Comparison of ENCODE assay signal across 13 cellular contexts in the genomic region with DNA sequence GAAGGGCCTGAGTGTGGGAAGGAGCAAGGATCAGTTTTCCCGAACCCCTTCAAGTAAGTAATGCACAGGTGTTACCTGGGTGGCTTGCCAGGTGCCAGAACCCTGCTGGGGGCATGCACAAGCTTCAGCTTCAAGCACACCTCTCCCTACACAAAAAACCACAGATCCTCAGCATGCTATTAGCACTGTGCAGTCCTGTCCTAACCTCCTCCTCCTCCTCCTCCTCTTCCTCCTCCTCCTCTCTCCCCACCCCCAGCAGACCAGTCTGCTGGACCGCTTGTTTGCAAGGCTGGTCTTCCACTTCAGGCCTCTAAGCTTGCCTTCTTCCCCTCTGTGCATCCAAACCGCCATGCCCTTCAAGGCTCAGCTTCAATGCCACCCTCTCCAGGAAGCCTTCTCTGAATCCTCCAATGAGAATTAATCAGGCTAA.
DNase-seq lines count a peak whose midpoint lies in the region; ATAC-seq and TF ChIP-seq lines count a peak whose summit lies in the region.
"Had no signal": no experiment of that assay in that cellular context is flagged by ENCODE, and none has a peak within 500 bp of the region (broad histone marks: within the 10 kb centered on the region; RNA-seq: fewer than 3 reads in every experiment).

No MANE protein-coding gene starts in this region.

- no CpG with 5 or more reads among the region's 3 CpGs for WGBS in neuronal stem cell (ENCODE audit: extremely low coverage in 2 of 2, insufficient read length in 2 of 2, insufficient replicate concordance in 1 of 2), 2 donors

- H2BK12ac ChIP-seq in neuronal stem cell (ENCODE audit: low read length): no peak overlapping the region

- H4K20me1 ChIP-seq in PC-3 (ENCODE audit: low read length): no peaks in the 10 kb centered on the region

- TF ChIP-seq CTCF in HEK293 (tag by site-specific recombination; IDR thresholded peaks at IDR 0.05): no peak
- no peak for TF ChIP-seq CTCF in PC-3 (conservative IDR thresholded peaks at IDR 0.05; ENCODE audit: low read depth, low read length)
- TF ChIP-seq CTCF in colonic mucosa (IDR thresholded peaks at IDR 0.05): no peak

- H3K18ac ChIP-seq in neuronal stem cell (ENCODE audit: low read length): peak overlapping the region; percentile 31

- H3K36me3 ChIP-seq in HEK293 (ENCODE audit: control insufficient read depth in 2 of 2, insufficient read depth in 1 of 2, low read length in 2 of 2) (no peaks in the 10 kb centered on the region), PC-3 (ENCODE audit: low read depth, low read length) (no peaks in the 10 kb centered on the region), neuronal stem cell (replicated peaks in 1 of 2; ENCODE audit: control insufficient read depth in 2 of 2, insufficient read depth in 2 of 2, low read length in 2 of 2) (no peaks in the 10 kb centered on the region), colonic mucosa (no peaks in the 10 kb centered on the region)
- H3K36me3 ChIP-seq: BE2C had no signal

- DNase-seq in PC-3: no peak
- peak; percentile 17 for DNase-seq in iPS-NIHi11 (ENCODE audit: low spot score)
- DNase-seq in neuronal stem cell (ENCODE audit: low spot score): no peak
- no peak for DNase-seq in DMS153 (lab: John Stamatoyannopoulos, UW)
- DNase-seq in colonic mucosa: no peak
- DNase-seq: BE2C; CD4-positive, alpha-beta memory T cell; DMS79 treated with DMSO at 0.1 percent for 48 hours; HCEC 1CT had no signal

- H2AFZ ChIP-seq in PC-3 (ENCODE audit: low read length) (no peak overlapping the region), neuronal stem cell (ENCODE audit: low read length) (no peak overlapping the region)

- no peak overlapping the region for H4K91ac ChIP-seq in neuronal stem cell (ENCODE audit: low read depth, low read length, poor library complexity)

- no peaks in the 10 kb centered on the region for H3F3A ChIP-seq in PC-3 (ENCODE audit: low read length, unreplicated experiment)

- H3K4me1 ChIP-seq in HEK293 (ENCODE audit: control insufficient read depth, insufficient read depth, low read length) (peaks cover 14% of the 10 kb centered on the region), PC-3 (ENCODE audit: insufficient read depth, low read length) (peaks cover 8% of the 10 kb centered on the region), neuronal stem cell (ENCODE audit: control insufficient read depth in 2 of 2, insufficient read depth in 1 of 2, low read depth in 1 of 2, low read length in 2 of 2) (peaks cover 11 to 14% of the 10 kb centered on the region in 2 donors), colonic mucosa (no peaks in the 10 kb centered on the region)
- H3K4me1 ChIP-seq: A549, BE2C had no signal

- H3K9me3 ChIP-seq in HEK293 (ENCODE audit: control insufficient read depth, insufficient read depth, low read depth, low read length) (no peaks in the 10 kb centered on the region), PC-3 (ENCODE audit: low read length) (no peaks in the 10 kb centered on the region), neuronal stem cell (replicated peaks in 1 of 2; ENCODE audit: control insufficient read depth in 2 of 2, insufficient read depth in 1 of 2, low read depth in 1 of 2, low read length in 2 of 2) (no peaks in the 10 kb centered on the region), colonic mucosa (no peaks in the 10 kb centered on the region)
- H3K9me3 ChIP-seq: A549, BE2C had no signal

- ATAC-seq in PC-3: peak; percentile 49
- ATAC-seq in HG03354 (IDR thresholded peaks at IDR 0.05; ENCODE audit: poor library complexity, severe bottlenecking, unreplicated experiment): no peak
- ATAC-seq: A549 had no signal

- CTCF ChIA-PET in HEK293 (lab: Yijun Ruan, JAX): interaction anchor here (0.6 to 1.6 kb wide), 3 partner anchors 8 to 506 kb away, joined by 3 to 5 read pairs (median 3); no protein-coding TSS in a partner anchor
- CTCF ChIA-PET in PC-3 (lab: Charles Lee): interaction anchor here (0.5 kb wide), 1 partner anchor 139 kb away, joined by 3 read pairs; no protein-coding TSS in a partner anchor

- H3K9ac ChIP-seq in PC-3 (ENCODE audit: low read length): peak overlapping the region; percentile 29; the same call in 1 of the 2 replicates
- H3K9ac ChIP-seq in neuronal stem cell (ENCODE audit: low read depth, low read length, poor library complexity): no peak overlapping the region
- no peak overlapping the region for H3K9ac ChIP-seq in colonic mucosa (ENCODE audit: low read depth in 2 of 2, low read length in 2 of 2)

- H3K4ac ChIP-seq in neuronal stem cell (ENCODE audit: low read length): no peak overlapping the region

- H3K27me3 ChIP-seq in PC-3 (ENCODE audit: low read length) (no peaks in the 10 kb centered on the region), neuronal stem cell (ENCODE audit: control insufficient read depth in 3 of 3, insufficient read depth in 3 of 3, low read depth in 1 of 3, low read length in 3 of 3) (no peaks in the 10 kb centered on the region), colonic mucosa (no peaks in the 10 kb centered on the region)
- H3K27me3 ChIP-seq: BE2C had no signal

- intact Hi-C loops in PC-3 (cut with micrococcal nuclease): loop anchor here (10.0 kb wide), 1 partner anchor 134 kb away; the partner anchor contains the start of gene LIPG
- intact Hi-C loops in colonic mucosa (cut with DNase I): no loop called here

- peak overlapping the region; percentile 67 for H2BK5ac ChIP-seq in neuronal stem cell (ENCODE audit: low read length)

- H3K9me2 ChIP-seq in PC-3 (replicated peaks; ENCODE audit: low read length): no peaks in the 10 kb centered on the region

- no peak overlapping the region for H2BK15ac ChIP-seq in neuronal stem cell (ENCODE audit: low read length)

- H3K23ac ChIP-seq in neuronal stem cell (ENCODE audit: low read depth, low read length, poor library complexity): no peak overlapping the region

- no peak overlapping the region for H3K14ac ChIP-seq in neuronal stem cell (ENCODE audit: low read length)

- H4K8ac ChIP-seq in neuronal stem cell (ENCODE audit: low read depth, low read length): no peak overlapping the region

- peak overlapping the region; percentile 14 for H2BK120ac ChIP-seq in neuronal stem cell (ENCODE audit: low read depth, low read length)

- no peaks in the 10 kb centered on the region for H3K79me2 ChIP-seq in PC-3 (ENCODE audit: low read length)

- H3K4me3 ChIP-seq in HEK293 (ENCODE audit: low read depth, low read length) (no peak overlapping the region), PC-3 (ENCODE audit: low read length) (no peak overlapping the region), neuronal stem cell (ENCODE audit: low read length in 2 of 2) (no peak overlapping the region), colonic mucosa (no peak overlapping the region)
- H3K4me3 ChIP-seq: A549 had no signal

- POLR2A ChIA-PET in HEK293 (lab: Yijun Ruan, JAX) (no interaction called here), PC-3 (lab: Charles Lee; ENCODE audit: unreplicated experiment) (no interaction called here)

- no peak overlapping the region for H3K27ac ChIP-seq in HEK293 (ENCODE audit: extremely low read depth, low read depth, low read length)
- H3K27ac ChIP-seq in PC-3 (ENCODE audit: low read length): peak overlapping the region; percentile 69
- no peak overlapping the region for H3K27ac ChIP-seq in neuronal stem cell (replicated peaks; ENCODE audit: low read length)
- no peak overlapping the region for H3K27ac ChIP-seq in colonic mucosa
- H3K27ac ChIP-seq: A549, C4-2B had no signal

- H3K4me2 ChIP-seq in PC-3 (ENCODE audit: low read length) (no peak overlapping the region), neuronal stem cell (ENCODE audit: insufficient read depth, low read length, poor library complexity, severe bottlenecking) (no peak overlapping the region)
- H3K4me2 ChIP-seq: A549 had no signal

- no TSS peak for BruUV-seq in PC-3 (replicated peaks; lab: Mats Ljungman, UMichigan)

- no peak overlapping the region for H2AK5ac ChIP-seq in neuronal stem cell (ENCODE audit: low read depth, low read length)

- H3K79me1 ChIP-seq in neuronal stem cell (ENCODE audit: low read depth, low read length): no peaks in the 10 kb centered on the region

TF ChIP-seq in HEK293, 187 proteins besides CTCF, POLR2A, EP300 and RAD21:
- TF ChIP-seq EGR2 (tag by site-specific recombination; IDR thresholded peaks at IDR 0.05; ENCODE audit: low read depth) (peak; percentile 83), BCL11A (tag by site-specific recombination; IDR thresholded peaks at IDR 0.05; ENCODE audit: low read depth) (no peak)
- TF ChIP-seq, protein P1, sequence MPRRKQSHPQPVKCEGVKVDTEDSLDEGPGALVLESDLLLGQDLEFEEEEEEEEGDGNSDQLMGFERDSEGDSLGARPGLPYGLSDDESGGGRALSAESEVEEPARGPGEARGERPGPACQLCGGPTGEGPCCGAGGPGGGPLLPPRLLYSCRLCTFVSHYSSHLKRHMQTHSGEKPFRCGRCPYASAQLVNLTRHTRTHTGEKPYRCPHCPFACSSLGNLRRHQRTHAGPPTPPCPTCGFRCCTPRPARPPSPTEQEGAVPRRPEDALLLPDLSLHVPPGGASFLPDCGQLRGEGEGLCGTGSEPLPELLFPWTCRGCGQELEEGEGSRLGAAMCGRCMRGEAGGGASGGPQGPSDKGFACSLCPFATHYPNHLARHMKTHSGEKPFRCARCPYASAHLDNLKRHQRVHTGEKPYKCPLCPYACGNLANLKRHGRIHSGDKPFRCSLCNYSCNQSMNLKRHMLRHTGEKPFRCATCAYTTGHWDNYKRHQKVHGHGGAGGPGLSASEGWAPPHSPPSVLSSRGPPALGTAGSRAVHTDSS (tag by site-specific recombination; IDR thresholded peaks at IDR 0.05): peak; percentile 52; the same call in 1 of the 2 replicates
